ENCODE assay signal across 1 cellular context in the genomic region with DNA sequence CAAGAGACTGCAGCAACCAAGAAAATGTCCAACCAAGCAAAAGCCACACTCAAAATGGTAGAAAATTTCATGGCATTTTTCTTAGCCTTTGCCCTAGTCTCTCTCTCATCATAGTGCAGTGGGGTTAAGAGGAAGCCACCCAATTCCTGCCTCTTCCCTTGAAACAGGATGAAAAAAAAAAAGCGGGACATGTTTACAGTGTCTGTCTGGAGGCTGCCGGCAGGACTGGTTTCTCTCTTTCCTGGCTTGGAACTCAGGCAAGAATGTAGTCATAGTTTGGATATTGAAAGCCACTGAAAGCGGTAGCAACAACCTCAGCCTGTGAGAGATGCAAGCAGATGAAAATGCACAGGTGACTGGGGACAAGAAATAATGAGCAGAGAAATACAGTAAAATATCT.
TF ChIP-seq lines count a peak whose summit lies in the region.

No MANE protein-coding gene starts in this region.

TF ChIP-seq in GM23338, 12 proteins besides CTCF, POLR2A, EP300 and RAD21:
- no peak for TF ChIP-seq EZH2phosphoT487 (IDR thresholded peaks at IDR 0.05; ENCODE audit: unreplicated experiment)
- TF ChIP-seq JUNB (IDR thresholded peaks at IDR 0.05; ENCODE audit: unreplicated experiment): no peak
- no peak for TF ChIP-seq ZNF114 (CRISPR knock-in tag; IDR thresholded peaks at IDR 0.05)
- no peak for TF ChIP-seq CREB1 (CRISPR knock-in tag; IDR thresholded peaks at IDR 0.05; ENCODE audit: low read depth)
- TF ChIP-seq ZNF331 (CRISPR knock-in tag; IDR thresholded peaks at IDR 0.05; ENCODE audit: low read depth): no peak
- TF ChIP-seq, protein P1, sequence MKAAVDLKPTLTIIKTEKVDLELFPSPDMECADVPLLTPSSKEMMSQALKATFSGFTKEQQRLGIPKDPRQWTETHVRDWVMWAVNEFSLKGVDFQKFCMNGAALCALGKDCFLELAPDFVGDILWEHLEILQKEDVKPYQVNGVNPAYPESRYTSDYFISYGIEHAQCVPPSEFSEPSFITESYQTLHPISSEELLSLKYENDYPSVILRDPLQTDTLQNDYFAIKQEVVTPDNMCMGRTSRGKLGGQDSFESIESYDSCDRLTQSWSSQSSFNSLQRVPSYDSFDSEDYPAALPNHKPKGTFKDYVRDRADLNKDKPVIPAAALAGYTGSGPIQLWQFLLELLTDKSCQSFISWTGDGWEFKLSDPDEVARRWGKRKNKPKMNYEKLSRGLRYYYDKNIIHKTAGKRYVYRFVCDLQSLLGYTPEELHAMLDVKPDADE (IDR thresholded peaks at IDR 0.05): no peak
- TF ChIP-seq, protein P2, sequence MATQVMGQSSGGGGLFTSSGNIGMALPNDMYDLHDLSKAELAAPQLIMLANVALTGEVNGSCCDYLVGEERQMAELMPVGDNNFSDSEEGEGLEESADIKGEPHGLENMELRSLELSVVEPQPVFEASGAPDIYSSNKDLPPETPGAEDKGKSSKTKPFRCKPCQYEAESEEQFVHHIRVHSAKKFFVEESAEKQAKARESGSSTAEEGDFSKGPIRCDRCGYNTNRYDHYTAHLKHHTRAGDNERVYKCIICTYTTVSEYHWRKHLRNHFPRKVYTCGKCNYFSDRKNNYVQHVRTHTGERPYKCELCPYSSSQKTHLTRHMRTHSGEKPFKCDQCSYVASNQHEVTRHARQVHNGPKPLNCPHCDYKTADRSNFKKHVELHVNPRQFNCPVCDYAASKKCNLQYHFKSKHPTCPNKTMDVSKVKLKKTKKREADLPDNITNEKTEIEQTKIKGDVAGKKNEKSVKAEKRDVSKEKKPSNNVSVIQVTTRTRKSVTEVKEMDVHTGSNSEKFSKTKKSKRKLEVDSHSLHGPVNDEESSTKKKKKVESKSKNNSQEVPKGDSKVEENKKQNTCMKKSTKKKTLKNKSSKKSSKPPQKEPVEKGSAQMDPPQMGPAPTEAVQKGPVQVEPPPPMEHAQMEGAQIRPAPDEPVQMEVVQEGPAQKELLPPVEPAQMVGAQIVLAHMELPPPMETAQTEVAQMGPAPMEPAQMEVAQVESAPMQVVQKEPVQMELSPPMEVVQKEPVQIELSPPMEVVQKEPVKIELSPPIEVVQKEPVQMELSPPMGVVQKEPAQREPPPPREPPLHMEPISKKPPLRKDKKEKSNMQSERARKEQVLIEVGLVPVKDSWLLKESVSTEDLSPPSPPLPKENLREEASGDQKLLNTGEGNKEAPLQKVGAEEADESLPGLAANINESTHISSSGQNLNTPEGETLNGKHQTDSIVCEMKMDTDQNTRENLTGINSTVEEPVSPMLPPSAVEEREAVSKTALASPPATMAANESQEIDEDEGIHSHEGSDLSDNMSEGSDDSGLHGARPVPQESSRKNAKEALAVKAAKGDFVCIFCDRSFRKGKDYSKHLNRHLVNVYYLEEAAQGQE (IDR thresholded peaks at IDR 0.05; ENCODE audit: unreplicated experiment): no peak
- TF ChIP-seq, protein P3, sequence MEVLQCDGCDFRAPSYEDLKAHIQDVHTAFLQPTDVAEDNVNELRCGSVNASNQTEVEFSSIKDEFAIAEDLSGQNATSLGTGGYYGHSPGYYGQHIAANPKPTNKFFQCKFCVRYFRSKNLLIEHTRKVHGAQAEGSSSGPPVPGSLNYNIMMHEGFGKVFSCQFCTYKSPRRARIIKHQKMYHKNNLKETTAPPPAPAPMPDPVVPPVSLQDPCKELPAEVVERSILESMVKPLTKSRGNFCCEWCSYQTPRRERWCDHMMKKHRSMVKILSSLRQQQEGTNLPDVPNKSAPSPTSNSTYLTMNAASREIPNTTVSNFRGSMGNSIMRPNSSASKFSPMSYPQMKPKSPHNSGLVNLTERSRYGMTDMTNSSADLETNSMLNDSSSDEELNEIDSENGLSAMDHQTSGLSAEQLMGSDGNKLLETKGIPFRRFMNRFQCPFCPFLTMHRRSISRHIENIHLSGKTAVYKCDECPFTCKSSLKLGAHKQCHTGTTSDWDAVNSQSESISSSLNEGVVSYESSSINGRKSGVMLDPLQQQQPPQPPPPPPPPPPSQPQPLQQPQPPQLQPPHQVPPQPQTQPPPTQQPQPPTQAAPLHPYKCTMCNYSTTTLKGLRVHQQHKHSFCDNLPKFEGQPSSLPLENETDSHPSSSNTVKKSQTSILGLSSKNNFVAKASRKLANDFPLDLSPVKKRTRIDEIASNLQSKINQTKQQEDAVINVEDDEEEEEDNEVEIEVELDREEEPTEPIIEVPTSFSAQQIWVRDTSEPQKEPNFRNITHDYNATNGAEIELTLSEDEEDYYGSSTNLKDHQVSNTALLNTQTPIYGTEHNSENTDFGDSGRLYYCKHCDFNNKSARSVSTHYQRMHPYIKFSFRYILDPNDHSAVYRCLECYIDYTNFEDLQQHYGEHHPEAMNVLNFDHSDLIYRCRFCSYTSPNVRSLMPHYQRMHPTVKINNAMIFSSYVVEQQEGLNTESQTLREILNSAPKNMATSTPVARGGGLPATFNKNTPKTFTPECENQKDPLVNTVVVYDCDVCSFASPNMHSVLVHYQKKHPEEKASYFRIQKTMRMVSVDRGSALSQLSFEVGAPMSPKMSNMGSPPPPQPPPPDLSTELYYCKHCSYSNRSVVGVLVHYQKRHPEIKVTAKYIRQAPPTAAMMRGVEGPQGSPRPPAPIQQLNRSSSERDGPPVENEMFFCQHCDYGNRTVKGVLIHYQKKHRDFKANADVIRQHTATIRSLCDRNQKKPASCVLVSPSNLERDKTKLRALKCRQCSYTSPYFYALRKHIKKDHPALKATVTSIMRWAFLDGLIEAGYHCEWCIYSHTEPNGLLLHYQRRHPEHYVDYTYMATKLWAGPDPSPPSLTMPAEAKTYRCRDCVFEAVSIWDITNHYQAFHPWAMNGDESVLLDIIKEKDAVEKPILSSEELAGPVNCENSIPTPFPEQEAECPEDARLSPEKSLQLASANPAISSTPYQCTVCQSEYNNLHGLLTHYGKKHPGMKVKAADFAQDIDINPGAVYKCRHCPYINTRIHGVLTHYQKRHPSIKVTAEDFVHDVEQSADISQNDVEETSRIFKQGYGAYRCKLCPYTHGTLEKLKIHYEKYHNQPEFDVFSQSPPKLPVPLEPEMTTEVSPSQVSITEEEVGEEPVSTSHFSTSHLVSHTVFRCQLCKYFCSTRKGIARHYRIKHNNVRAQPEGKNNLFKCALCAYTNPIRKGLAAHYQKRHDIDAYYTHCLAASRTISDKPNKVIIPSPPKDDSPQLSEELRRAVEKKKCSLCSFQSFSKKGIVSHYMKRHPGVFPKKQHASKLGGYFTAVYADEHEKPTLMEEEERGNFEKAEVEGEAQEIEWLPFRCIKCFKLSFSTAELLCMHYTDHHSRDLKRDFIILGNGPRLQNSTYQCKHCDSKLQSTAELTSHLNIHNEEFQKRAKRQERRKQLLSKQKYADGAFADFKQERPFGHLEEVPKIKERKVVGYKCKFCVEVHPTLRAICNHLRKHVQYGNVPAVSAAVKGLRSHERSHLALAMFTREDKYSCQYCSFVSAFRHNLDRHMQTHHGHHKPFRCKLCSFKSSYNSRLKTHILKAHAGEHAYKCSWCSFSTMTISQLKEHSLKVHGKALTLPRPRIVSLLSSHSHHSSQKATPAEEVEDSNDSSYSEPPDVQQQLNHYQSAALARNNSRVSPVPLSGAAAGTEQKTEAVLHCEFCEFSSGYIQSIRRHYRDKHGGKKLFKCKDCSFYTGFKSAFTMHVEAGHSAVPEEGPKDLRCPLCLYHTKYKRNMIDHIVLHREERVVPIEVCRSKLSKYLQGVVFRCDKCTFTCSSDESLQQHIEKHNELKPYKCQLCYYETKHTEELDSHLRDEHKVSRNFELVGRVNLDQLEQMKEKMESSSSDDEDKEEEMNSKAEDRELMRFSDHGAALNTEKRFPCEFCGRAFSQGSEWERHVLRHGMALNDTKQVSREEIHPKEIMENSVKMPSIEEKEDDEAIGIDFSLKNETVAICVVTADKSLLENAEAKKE (CRISPR knock-in tag; IDR thresholded peaks at IDR 0.05): no peak
- no peak for TF ChIP-seq POLR2AphosphoS5 (IDR thresholded peaks at IDR 0.05; ENCODE audit: low read depth)
- no peak for TF ChIP-seq STAT1 (IDR thresholded peaks at IDR 0.05; ENCODE audit: unreplicated experiment)
- no peak for TF ChIP-seq EZH2 (IDR thresholded peaks at IDR 0.05; ENCODE audit: low read depth, unreplicated experiment)
- no peak for TF ChIP-seq NANOG (IDR thresholded peaks at IDR 0.05; ENCODE audit: borderline replicate concordance)
